ENCODE assay signal across 8 cellular contexts in genomic region chr20:33662172-33662571, GRCh38. TPM values are rescaled to one million over a fixed set of nuclear protein-coding genes. Genes with fewer than 3 reads are reported as not detected.
A peak's percentile ranks its signal among the peaks of the same experiment; 100 is the strongest.
DNase-seq lines count a peak whose midpoint lies in the region; ATAC-seq and TF ChIP-seq lines count a peak whose summit lies in the region.

TSS of gene C20orf144 (plus strand) at chr20:33662327. CDS start at chr20:33662346, 19 bp downstream.

- peaks cover 2% of the 10 kb centered on the region for H3K36me3 Mint-ChIP-seq in activated naive CD8-positive, alpha-beta T cell treated with anti-CD3 and anti-CD28 coated beads, Interleukin-2, amount 10 ng/mL, durations not matched to agents 7 days and 5 days
- no peaks in the 10 kb centered on the region for H3K36me3 Mint-ChIP-seq in immature natural killer cell

- no peak for DNase-seq in activated naive CD8-positive, alpha-beta T cell treated with anti-CD3 and anti-CD28 coated beads, Interleukin-2, amount 10 ng/mL, durations not matched to agents 7 days and 5 days
- DNase-seq in immature natural killer cell (no peak), stomach (no peak), RKO (ENCODE audit: low spot score) (no peak), NCI-H128 (lab: John Stamatoyannopoulos, UW; ENCODE audit: unreplicated experiment) (no peak), LoVo (ENCODE audit: low spot score) (no peak)
- no peak for DNase-seq in activated CD4-positive, CD25-positive, alpha-beta regulatory T cell treated with anti-CD3 and anti-CD28 coated beads, Interleukin-2, amount 50 U/mL, for 72 hours

- TF ChIP-seq POLR2A in stomach (IDR thresholded peaks at IDR 0.05) = no peak

- H3K4me1 Mint-ChIP-seq in activated naive CD8-positive, alpha-beta T cell treated with anti-CD3 and anti-CD28 coated beads, Interleukin-2, amount 10 ng/mL, durations not matched to agents 7 days and 5 days = peaks cover 26% of the 10 kb centered on the region
- peaks cover 34 to 38% of the 10 kb centered on the region in 2 donors for H3K4me1 Mint-ChIP-seq in immature natural killer cell

- H3K4me1 ChIP-seq in HUES6 (ENCODE audit: control insufficient read depth, insufficient read depth, low read length) (peaks cover 23% of the 10 kb centered on the region), stomach (peaks cover 20 to 46% (median 40%) of the 10 kb centered on the region in 4 donors)

- peak within 1 kb of the TSS; percentile 79 for H3K9ac ChIP-seq in HUES6 (ENCODE audit: low read length)

- H3K4me3 ChIP-seq in HUES6 (ENCODE audit: low read depth, low read length) (peak within 1 kb of the TSS; percentile 89), stomach (peak within 1 kb of the TSS; percentile 68 to 90 (median 77))

- ATAC-seq in activated naive CD8-positive, alpha-beta T cell treated with anti-CD3 and anti-CD28 coated beads, Interleukin-2, amount 10 ng/mL, durations not matched to agents 7 days and 5 days (ENCODE audit: low read depth) = no peak

- H3K27me3 ChIP-seq in HUES6 (ENCODE audit: control insufficient read depth, insufficient read depth, low read length) = peaks cover under 1% of the 10 kb centered on the region; the same call in 1 of the 2 replicates
- no peaks in the 10 kb centered on the region for H3K27me3 ChIP-seq in stomach

- peak within 1 kb of the TSS; percentile 83 for H3K4me3 Mint-ChIP-seq in activated naive CD8-positive, alpha-beta T cell treated with anti-CD3 and anti-CD28 coated beads, Interleukin-2, amount 10 ng/mL, durations not matched to agents 7 days and 5 days
- peak within 1 kb of the TSS; percentile 76 to 87 (median 85) for H3K4me3 Mint-ChIP-seq in immature natural killer cell

- WGBS in stomach, 5 donors = 90 to 96% (median 95%) methylated on average over 8 to 10 of the region's 10 CpGs

- no peaks in the 10 kb centered on the region for H3K9me3 Mint-ChIP-seq in activated naive CD8-positive, alpha-beta T cell treated with anti-CD3 and anti-CD28 coated beads, Interleukin-2, amount 10 ng/mL, durations not matched to agents 7 days and 5 days
- H3K9me3 Mint-ChIP-seq in immature natural killer cell = no peaks in the 10 kb centered on the region

- peak within 1 kb of the TSS; percentile 79 for H3K27ac Mint-ChIP-seq in activated naive CD8-positive, alpha-beta T cell treated with anti-CD3 and anti-CD28 coated beads, Interleukin-2, amount 10 ng/mL, durations not matched to agents 7 days and 5 days
- H3K27ac Mint-ChIP-seq in immature natural killer cell = peak within 1 kb of the TSS; percentile 82 to 92 (median 90)

- H3K27me3 Mint-ChIP-seq in activated naive CD8-positive, alpha-beta T cell treated with anti-CD3 and anti-CD28 coated beads, Interleukin-2, amount 10 ng/mL, durations not matched to agents 7 days and 5 days = no peaks in the 10 kb centered on the region
- H3K27me3 Mint-ChIP-seq in immature natural killer cell (ENCODE audit: low read depth in 3 of 3) = peaks cover 5 to 10% (median 7%) of the 10 kb centered on the region in 3 donors

- H3K36me3 ChIP-seq in HUES6 (ENCODE audit: control insufficient read depth, insufficient read depth, low read length) (peaks cover 26% of the 10 kb centered on the region), stomach (peaks cover 27 to 35% (median 33%) of the 10 kb centered on the region in 4 donors)

- TF ChIP-seq CTCF in stomach (IDR thresholded peaks at IDR 0.05) = no peak

- intact Hi-C loops in stomach (cut with DNase I; ENCODE audit: low total_unique reads) = no loop called here

- H3K9me3 ChIP-seq in HUES6 (ENCODE audit: control insufficient read depth, insufficient read depth, low read depth, low read length) (no peaks in the 10 kb centered on the region), stomach (no peaks in the 10 kb centered on the region)

- TF ChIP-seq EP300 in stomach (IDR thresholded peaks at IDR 0.05) = no peak

- POLR2A ChIA-PET in activated naive CD8-positive, alpha-beta T cell treated with anti-CD3 and anti-CD28 coated beads, Interleukin-2, amount 10 ng/mL, durations not matched to agents 7 days and 5 days (lab: Charles Lee) = interaction anchor here (1.5 to 2.3 kb wide), 5 partner anchors 10 to 331 kb away, joined by 4 to 11 read pairs (median 7); partner anchors contain the start of genes CDK5RAP1 and ZNF341

- peak within 1 kb of the TSS; percentile 75; the same call in 1 of the 2 replicates for H3K27ac ChIP-seq in HUES6 (ENCODE audit: low read depth, low read length)
- H3K27ac ChIP-seq in stomach = peak within 1 kb of the TSS; percentile 87 to 96 (median 93)

RNA-seq across cellular contexts. Expression of gene C20orf144, which starts in this region (rescaled TPM):
- total RNA-seq in activated naive CD8-positive, alpha-beta T cell treated with anti-CD3 and anti-CD28 coated beads, Interleukin-2, amount 10 ng/mL, durations not matched to agents 7 days and 5 days = under 1 TPM; 0.39 to 0.43 TPM
- under 1 TPM in 2 of 3 donors, not detected in 1; 0.13 to 0.22 TPM for polyA plus RNA-seq in immature natural killer cell
- not detected for total RNA-seq in stomach
- under 1 TPM in 2 of 3 donors, not detected in 1; 0.19 to 0.31 TPM for polyA plus RNA-seq in stomach
